Comparison of ENCODE assay signal across 27 cellular contexts in genomic region chr1:90370696-90371095, GRCh38.
DNase-seq lines count a peak whose midpoint lies in the region; ATAC-seq, FAIRE-seq and TF ChIP-seq lines count a peak whose summit lies in the region.
"Had no signal": no experiment of that assay in that cellular context is flagged by ENCODE, and none has a peak within 500 bp of the region (broad histone marks: within the 10 kb centered on the region; RNA-seq: fewer than 3 reads in every experiment).

No MANE protein-coding gene starts in this region.

- no peaks in the 10 kb centered on the region for H3K27me3 ChIP-seq in BLaER1
- H3K27me3 ChIP-seq in KMS-11 (ENCODE audit: insufficient read depth, low read depth) = no peaks in the 10 kb centered on the region
- H3K27me3 ChIP-seq in astrocyte (ENCODE audit: insufficient read depth, low read length) = no peaks in the 10 kb centered on the region
- H3K27me3 ChIP-seq: BE2C, stomach, tibial artery had no signal

- no peaks in the 10 kb centered on the region for H3K27me3 Mint-ChIP-seq in astrocyte (ENCODE audit: low read depth, unreplicated experiment)
- H3K27me3 Mint-ChIP-seq: activated naive CD4-positive, alpha-beta T cell treated with anti-CD3 and anti-CD28 coated beads, Interleukin-2, amount 10 ng/mL, durations not matched to agents 7 days and 5 days had no signal

- no peaks in the 10 kb centered on the region for H3K79me2 ChIP-seq in KMS-11 (ENCODE audit: insufficient read depth, low read depth)
- no peaks in the 10 kb centered on the region for H3K79me2 ChIP-seq in astrocyte (ENCODE audit: insufficient read depth, low read length)

- peaks cover 10% of the 10 kb centered on the region; the same call in 1 of the 2 replicates for H4K20me1 ChIP-seq in BLaER1
- no peaks in the 10 kb centered on the region for H4K20me1 ChIP-seq in KMS-11 (ENCODE audit: insufficient read depth)
- no peaks in the 10 kb centered on the region for H4K20me1 ChIP-seq in astrocyte (ENCODE audit: insufficient read depth, low read length)

- no peak overlapping the region for H3K9ac ChIP-seq in BLaER1
- no peak overlapping the region for H3K9ac ChIP-seq in KMS-11
- H3K9ac ChIP-seq in astrocyte (ENCODE audit: low read length) = no peak overlapping the region

- FAIRE-seq in astrocyte (lab: Jason Lieb, UNC) = no peak
- FAIRE-seq: frontal cortex had no signal

- H3K4me3 Mint-ChIP-seq in astrocyte (ENCODE audit: unreplicated experiment) = no peak overlapping the region
- H3K4me3 Mint-ChIP-seq: activated naive CD4-positive, alpha-beta T cell treated with anti-CD3 and anti-CD28 coated beads, Interleukin-2, amount 10 ng/mL, durations not matched to agents 7 days and 5 days; activated T-cell treated with anti-CD3 and anti-CD28 coated beads, Interleukin-2, amount 50 U/mL, for 72 hours; naive thymus-derived CD8-positive, alpha-beta T cell had no signal

- H3K27ac Mint-ChIP-seq in astrocyte (ENCODE audit: unreplicated experiment) = no peak overlapping the region
- H3K27ac Mint-ChIP-seq: activated naive CD4-positive, alpha-beta T cell treated with anti-CD3 and anti-CD28 coated beads, Interleukin-2, amount 10 ng/mL, durations not matched to agents 7 days and 5 days; activated T-cell treated with anti-CD3 and anti-CD28 coated beads, Interleukin-2, amount 50 U/mL, for 72 hours; naive thymus-derived CD8-positive, alpha-beta T cell had no signal

- no peak overlapping the region for H3K27ac ChIP-seq in BLaER1
- peak overlapping the region; percentile 54; the same call in 1 of the 2 replicates for H3K27ac ChIP-seq in KMS-11
- peak overlapping the region; percentile 37 for H3K27ac ChIP-seq in astrocyte (ENCODE audit: low read depth, low read length)
- H3K27ac ChIP-seq: coronary artery, stomach, tibial artery had no signal

- H2AFZ ChIP-seq in KMS-11 (ENCODE audit: low read depth) (no peak overlapping the region), astrocyte (ENCODE audit: low read depth, low read length) (no peak overlapping the region)

- no peaks in the 10 kb centered on the region for H3K36me3 ChIP-seq in BLaER1
- no peaks in the 10 kb centered on the region for H3K36me3 ChIP-seq in KMS-11 (ENCODE audit: insufficient read depth)
- no peaks in the 10 kb centered on the region for H3K36me3 ChIP-seq in astrocyte (ENCODE audit: insufficient read depth, low read length)
- H3K36me3 ChIP-seq: BE2C, stomach, tibial artery had no signal

- no peak overlapping the region for H3K4me3 ChIP-seq in BLaER1
- peak overlapping the region; percentile 50 for H3K4me3 ChIP-seq in KMS-11 (IDR thresholded peaks at IDR 0.05; ENCODE audit: insufficient read depth, low read depth, low read length)
- H3K4me3 ChIP-seq in astrocyte (ENCODE audit: insufficient read depth, low read depth, low read length) = no peak overlapping the region
- H3K4me3 ChIP-seq: coronary artery, stomach, tibial artery had no signal

- H3K9me3 ChIP-seq in BLaER1 = peaks cover under 1% of the 10 kb centered on the region; the same call in 1 of the 2 replicates
- no peaks in the 10 kb centered on the region for H3K9me3 ChIP-seq in astrocyte (ENCODE audit: insufficient read depth, low read depth, low read length)
- H3K9me3 ChIP-seq: BE2C, stomach, tibial artery had no signal

- H3K4me2 ChIP-seq in BLaER1 (peak overlapping the region; percentile 60), KMS-11 (peak overlapping the region; percentile 64), astrocyte (ENCODE audit: low read length) (peak overlapping the region; percentile 57)

- H3K4me1 Mint-ChIP-seq in astrocyte (ENCODE audit: low read depth, unreplicated experiment) = peaks cover 17% of the 10 kb centered on the region
- H3K4me1 Mint-ChIP-seq: activated naive CD4-positive, alpha-beta T cell treated with anti-CD3 and anti-CD28 coated beads, Interleukin-2, amount 10 ng/mL, durations not matched to agents 7 days and 5 days had no signal

- TF ChIP-seq CTCF in KMS-11 (conservative IDR thresholded peaks at IDR 0.05; ENCODE audit: low read depth, low read length) = no peak
- TF ChIP-seq CTCF in astrocyte (IDR thresholded peaks at IDR 0.05; ENCODE audit: insufficient read depth, low read depth, low read length) = no peak

- H3K9me3 Mint-ChIP-seq in astrocyte (ENCODE audit: unreplicated experiment) = peaks cover 2% of the 10 kb centered on the region
- H3K9me3 Mint-ChIP-seq: activated naive CD4-positive, alpha-beta T cell treated with anti-CD3 and anti-CD28 coated beads, Interleukin-2, amount 10 ng/mL, durations not matched to agents 7 days and 5 days; activated T-cell treated with anti-CD3 and anti-CD28 coated beads, Interleukin-2, amount 50 U/mL, for 72 hours had no signal

- H3K4me1 ChIP-seq in BLaER1 = peaks cover 18% of the 10 kb centered on the region
- peaks cover 32% of the 10 kb centered on the region for H3K4me1 ChIP-seq in KMS-11 (ENCODE audit: low read depth, poor library complexity, severe bottlenecking)
- peaks cover 8% of the 10 kb centered on the region for H3K4me1 ChIP-seq in astrocyte (ENCODE audit: insufficient read depth, low read length)
- H3K4me1 ChIP-seq: BE2C, stomach had no signal

- ATAC-seq in HG03520 (IDR thresholded peaks at IDR 0.05; ENCODE audit: unreplicated experiment) = no peak
- no peak for ATAC-seq in GM18870 (IDR thresholded peaks at IDR 0.05; ENCODE audit: unreplicated experiment)
- ATAC-seq: activated T-cell treated with anti-CD3 and anti-CD28 coated beads, Interleukin-2, amount 50 U/mL, for 72 hours; left ventricle myocardium superior; naive thymus-derived CD8-positive, alpha-beta T cell had no signal

- H3K36me3 Mint-ChIP-seq in astrocyte (ENCODE audit: low read depth, unreplicated experiment) = no peaks in the 10 kb centered on the region
- H3K36me3 Mint-ChIP-seq: activated naive CD4-positive, alpha-beta T cell treated with anti-CD3 and anti-CD28 coated beads, Interleukin-2, amount 10 ng/mL, durations not matched to agents 7 days and 5 days; naive thymus-derived CD8-positive, alpha-beta T cell had no signal

- DNase-seq in astrocyte (ENCODE audit: low read depth) (peak; percentile 86), myocyte (ENCODE audit: low read depth) (peak; percentile 74), NCI-H2029 treated with DMSO at 0.1 percent for 48 hours (lab: John Stamatoyannopoulos, UW) (no peak), UCSD-AML1 (lab: John Stamatoyannopoulos, UW; ENCODE audit: unreplicated experiment) (no peak)
- DNase-seq: activated CD4-positive, CD25-positive, alpha-beta regulatory T cell; activated naive CD4-positive, alpha-beta T cell treated with anti-CD3 and anti-CD28 coated beads, Interleukin-2, amount 10 ng/mL, durations not matched to agents 7 days and 5 days; activated T-cell treated with anti-CD3 and anti-CD28 coated beads, Interleukin-2, amount 50 U/mL, for 72 hours; BE2C; effector memory CD4-positive, alpha-beta T cell; erythroblast; hippocampal formation; Karpas-422; left ventricle myocardium superior; naive thymus-derived CD8-positive, alpha-beta T cell; NCI-H1694; NCI-H2171; nucleus accumbens; SHP77 treated with DMSO at 0.1 percent for 48 hours; stomach; T1000; tibial artery had no signal

Comparison
In these comparisons a context has a peak if more than half of its experiments do, and no peak if none do; other contexts are left out.
1. DNase-seq: peak in astrocyte (single experiment) and myocyte (single experiment); none in NCI-H2029 treated with DMSO at 0.1 percent for 48 hours (single experiment) and UCSD-AML1 (single experiment).
2. Peak in every context shown above with its lines, with median percentiles within 50 percentile points of each other: H3K4me2 ChIP-seq.